In the genomic region with DNA sequence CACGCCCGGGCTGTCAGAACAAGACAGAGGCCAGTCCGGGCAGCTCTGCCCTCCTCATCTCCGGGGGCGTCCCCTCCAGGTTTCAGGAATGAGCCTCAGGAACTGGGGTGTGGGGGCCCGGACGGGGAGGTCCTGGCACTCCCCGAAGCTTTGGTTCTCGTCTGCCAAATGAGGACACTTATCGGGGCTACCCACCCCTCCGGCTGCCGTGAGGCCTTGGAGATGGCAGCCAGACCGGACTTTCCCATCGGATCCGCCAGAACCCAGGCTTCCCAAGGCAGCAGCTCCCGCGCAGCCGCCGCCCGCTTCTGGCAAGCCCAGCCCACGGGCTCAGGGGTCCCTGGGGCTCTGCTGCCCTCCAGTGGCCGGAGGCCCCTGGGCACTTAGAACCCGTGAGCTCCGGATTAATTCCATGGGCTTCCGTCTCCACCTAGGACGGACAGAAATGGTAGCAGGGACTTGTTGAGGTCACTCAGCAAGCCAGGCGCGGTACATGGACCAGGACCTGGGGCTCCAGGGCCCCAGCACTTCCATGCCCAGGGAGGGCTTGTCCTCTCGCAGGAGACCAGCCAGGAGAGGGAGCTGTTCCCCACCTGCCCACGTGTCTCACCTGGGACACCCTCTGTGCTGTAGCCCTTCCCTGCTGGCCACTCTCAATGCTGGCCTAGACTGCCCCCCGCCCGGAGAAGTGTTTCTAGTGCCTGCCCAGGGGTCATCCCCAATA, we compare ENCODE assay signal across 8 cellular contexts.
DNase-seq lines count a peak whose midpoint lies in the region; ATAC-seq, FAIRE-seq and TF ChIP-seq lines count a peak whose summit lies in the region.

No MANE protein-coding gene starts in this region.

- DNase-seq in GM12891 (ENCODE audit: insufficient read length, low spot score) (peak; percentile 89), NCI-H226 (peak; percentile 89), kidney glomerular epithelial cell (lab: John Stamatoyannopoulos, UW) (peak; percentile 79)
- DNase-seq in activated CD4-positive, CD25-positive, alpha-beta regulatory T cell treated with anti-CD3 and anti-CD28 coated beads, Interleukin-2, amount 50 U/mL, for 16 hours (ENCODE audit: low read depth, low spot score), result peak; percentile 43
- peak; percentile 61 for DNase-seq in central memory CD4-positive, alpha-beta T cell
- DNase-seq in stimulated activated CD4-positive, alpha-beta T cell treated with anti-CD3 and anti-CD28 coated beads, Interleukin-15, amount 100 ng/mL, for 1 hour (ENCODE audit: low read depth in 1 of 2, low spot score in 1 of 2), result peak; percentile 45 to 69

- peak; percentile 89 for FAIRE-seq in GM12891 (lab: Jason Lieb, UNC)

- TF ChIP-seq POLR2A in GM12891 (IDR thresholded peaks at IDR 0.05; ENCODE audit: low read depth, low read length), result no peak

- peak; percentile 42 for ATAC-seq in HG03025 (IDR thresholded peaks at IDR 0.05; ENCODE audit: low FRiP score, unreplicated experiment)
- ATAC-seq in GM18870 (IDR thresholded peaks at IDR 0.05; ENCODE audit: unreplicated experiment), result no peak

TF ChIP-seq in GM12891, 5 proteins besides CTCF, POLR2A, EP300 and RAD21:
- TF ChIP-seq POU2F2 (IDR thresholded peaks at IDR 0.05; ENCODE audit: low read depth, low read length) (peak; percentile 70; the same call in 1 of the 2 replicates), POLR2AphosphoS5 (IDR thresholded peaks at IDR 0.05; ENCODE audit: low read depth, low read length) (no peak), SPI1 (IDR thresholded peaks at IDR 0.05; ENCODE audit: low read depth, low read length) (no peak), TAF1 (IDR thresholded peaks at IDR 0.05; ENCODE audit: low read depth, low read length) (no peak)
